8 cellular contexts compared by ENCODE assay signal in the genomic region with DNA sequence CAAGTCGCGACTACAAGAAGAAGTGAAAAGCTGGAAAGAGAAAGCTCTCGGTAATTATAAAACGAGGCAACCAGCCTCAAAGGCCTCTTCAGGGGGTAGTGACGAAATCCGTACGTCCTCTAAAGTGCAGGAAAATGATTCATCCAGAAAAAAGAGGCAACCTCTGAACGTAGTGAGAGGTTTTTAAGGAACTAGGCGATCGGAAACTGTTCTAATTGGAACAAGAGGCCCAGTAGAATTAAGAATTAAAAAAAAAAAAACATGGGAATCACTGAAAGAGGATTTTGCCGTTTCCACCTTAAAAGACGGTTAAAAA. TPM values are rescaled to one million over a fixed set of nuclear protein-coding genes. Genes with fewer than 3 reads are reported as not detected.
DNase-seq lines count a peak whose midpoint lies in the region; ATAC-seq, FAIRE-seq and TF ChIP-seq lines count a peak whose summit lies in the region.

No MANE protein-coding gene starts in this region.

- peaks cover 47% of the 10 kb centered on the region for H3K36me3 ChIP-seq in HAP-1 (replicated peaks)
- H3K36me3 ChIP-seq in H1 (ENCODE audit: control insufficient read depth in 2 of 4, insufficient read depth in 4 of 4, low read length in 3 of 4) = peaks cover 1 to 47% (median 10%) of the 10 kb centered on the region in 4 experiments; a peak in 7 of 8 replicates

- H3K79me1 ChIP-seq in H1 (ENCODE audit: low read depth, low read length) = no peaks in the 10 kb centered on the region

- H3K18ac ChIP-seq in H1 (ENCODE audit: extremely low read depth, low read length) = 0 out of 2 replicates have a peak overlapping the region, but pooled peaks have one; percentile 72

- peak overlapping the region; percentile 92 for H2BK5ac ChIP-seq in H1 (ENCODE audit: low read depth, low read length)

- POLR2A ChIA-PET in RWPE1 (lab: Yijun Ruan, JAX; ENCODE audit: low non-redundant PET) (interaction anchor here (0.6 kb wide), 1 partner anchor 29 kb away, joined by 3 read pairs; no protein-coding TSS in a partner anchor), H1 (lab: Charles Lee; ENCODE audit: partially characterized antibody) (interaction anchor here (1.0 to 11.0 kb wide), 13 partner anchors 9 to 104 kb away, joined by 3 to 65 read pairs (median 6); no protein-coding TSS in a partner anchor)

- H3K27ac ChIP-seq in RWPE1 (peak overlapping the region; percentile 95), H1 (ENCODE audit: low read depth, low read length) (peak overlapping the region; percentile 93)

- peak overlapping the region; percentile 30; the same call in 1 of the 2 replicates for H2BK12ac ChIP-seq in H1 (ENCODE audit: low read depth, low read length)

- no peak overlapping the region for H2BK15ac ChIP-seq in H1 (ENCODE audit: low read length)

- peak overlapping the region; percentile 99 for H3K27ac Mint-ChIP-seq in natural killer cell

- H2BK20ac ChIP-seq in H1 (ENCODE audit: low read length) = no peak overlapping the region

- in situ Hi-C loops in HAP-1 (cut with MboI; ENCODE audit: low sequenced_read_pairs) = loop anchor here (25.0 kb wide), 1 partner anchor 413 kb away; a partner anchor contains a TSS

- peaks cover 29% of the 10 kb centered on the region for H3K4me1 ChIP-seq in HAP-1
- peaks cover 0 to 7% (median 3%) of the 10 kb centered on the region in 4 experiments; a peak in 4 of 7 replicates for H3K4me1 ChIP-seq in H1 (replicated peaks in 1 of 4; ENCODE audit: control insufficient read depth in 3 of 4, insufficient read depth in 4 of 4, low read length in 3 of 4)

- peaks cover 5 to 6% of the 10 kb centered on the region in 2 experiments for H4K20me1 ChIP-seq in H1 (replicated peaks in 1 of 2; ENCODE audit: control insufficient read depth in 1 of 2, insufficient read depth in 2 of 2, low read length in 2 of 2)

- no peak for FAIRE-seq in H1 (lab: Jason Lieb, UNC)

- intact Hi-C loops in natural killer cell (cut with micrococcal nuclease) = loop anchor here (2.0 to 5.0 kb wide), 2 partner anchors 33 to 193 kb away; no protein-coding TSS in a partner anchor

- no peak for TF ChIP-seq RAD21 in H1 (IDR thresholded peaks at IDR 0.05 in 1 of 2, conservative IDR thresholded peaks at IDR 0.05 in 1 of 2; ENCODE audit: low read depth in 2 of 2, low read length in 2 of 2)

- H3K27me3 ChIP-seq in HAP-1 (ENCODE audit: low read depth) (no peaks in the 10 kb centered on the region), H1 (replicated peaks in 1 of 4; ENCODE audit: control insufficient read depth in 3 of 4, extremely low read depth in 1 of 4, insufficient read depth in 3 of 4, low read length in 3 of 4) (no peaks in the 10 kb centered on the region)

- no peak overlapping the region for H3K14ac ChIP-seq in H1 (ENCODE audit: insufficient read length)

- ATAC-seq in natural killer cell = no peak

- H2AK5ac ChIP-seq in H1 (ENCODE audit: low read depth, low read length) = peak overlapping the region; percentile 19; the same call in 1 of the 2 replicates

- H3K9ac ChIP-seq in H1 (replicated peaks in 1 of 4; ENCODE audit: extremely low read depth in 1 of 4, low read depth in 3 of 4, low read length in 3 of 4) = peak overlapping the region; percentile 81 to 94 (median 93)

- no peak for TF ChIP-seq EP300 in H1 (IDR thresholded peaks at IDR 0.05; ENCODE audit: borderline replicate concordance in 1 of 2, low read depth in 2 of 2, low read length in 2 of 2)

- no peaks in the 10 kb centered on the region for H3K9me3 Mint-ChIP-seq in natural killer cell

- no peak overlapping the region for H3K23ac ChIP-seq in H1 (ENCODE audit: insufficient read length)

- H4K5ac ChIP-seq in H1 (ENCODE audit: insufficient read length, low read depth, low read length) = no peak overlapping the region

- peaks cover 11% of the 10 kb centered on the region; the same call in 1 of the 2 replicates for H3K23me2 ChIP-seq in H1 (ENCODE audit: low read depth, low read length)

- H2AFZ ChIP-seq in H1 (ENCODE audit: low read length) = no peak overlapping the region

- H3K4me1 Mint-ChIP-seq in natural killer cell = peaks cover 48 to 55% of the 10 kb centered on the region in 2 donors

- no peaks in the 10 kb centered on the region for H3K9me3 ChIP-seq in HAP-1
- H3K9me3 ChIP-seq in H1 (ENCODE audit: insufficient read depth in 2 of 2, low read depth in 1 of 2, low read length in 1 of 2) = no peaks in the 10 kb centered on the region

- no peak for TF ChIP-seq POLR2A in H1 (IDR thresholded peaks at IDR 0.05; ENCODE audit: control extremely low read depth in 1 of 2, low read depth in 2 of 2, low read length in 2 of 2)

- DNase-seq in HAP-1 (ENCODE audit: low spot score in 2 of 2) = no peak
- DNase-seq in RWPE1 (ENCODE audit: low spot score) = peak; percentile 54
- no peak for DNase-seq in H1 (ENCODE audit: low read depth in 1 of 2, low spot score in 2 of 2)
- DNase-seq in natural killer cell = no peak
- DNase-seq in GM19238 (ENCODE audit: insufficient read length, low spot score) = no peak
- no peak for DNase-seq in NCI-H1417 (lab: John Stamatoyannopoulos, UW)
- DNase-seq in NCI-H2227 treated with DMSO at 0.1 percent for 48 hours (lab: John Stamatoyannopoulos, UW) = no peak
- DNase-seq in GDM1 (lab: John Stamatoyannopoulos, UW) = no peak

- 1% methylated on average over 12 of the region's 12 CpGs; no CpG with 5 or more reads in 1 of the 2 experiments for WGBS in H1 (ENCODE audit: extremely low coverage in 1 of 2, insufficient coverage in 1 of 2, insufficient read length in 1 of 2, insufficient replicate concordance in 2 of 2, low coverage in 1 of 2, low lambda C conversion rate in 2 of 2, missing lambda C conversion rate in 1 of 2), 2 experiments

- no peak overlapping the region for H4K8ac ChIP-seq in H1 (ENCODE audit: extremely low read depth, insufficient read depth, low read length)

- peak overlapping the region; percentile 80 to 96 for H3K4me2 ChIP-seq in H1 (ENCODE audit: insufficient read depth in 1 of 2, low read depth in 2 of 2, low read length in 2 of 2)

- H3K36me3 Mint-ChIP-seq in natural killer cell = no peaks in the 10 kb centered on the region

- H3K4me3 ChIP-seq in HAP-1 (peak overlapping the region; percentile 89), H1 (ENCODE audit: extremely low read depth in 1 of 4, insufficient read depth in 2 of 4, low read depth in 3 of 4, low read length in 4 of 4) (peak overlapping the region; percentile 97 to 100 (median 99))

- no peaks in the 10 kb centered on the region for H3K27me3 Mint-ChIP-seq in natural killer cell (ENCODE audit: low read depth in 2 of 2)

- H3K56ac ChIP-seq in H1 (replicated peaks; ENCODE audit: insufficient read length, low read depth, low read length) = peak overlapping the region; percentile 52

- TF ChIP-seq CTCF in RWPE1 (conservative IDR thresholded peaks at IDR 0.05; ENCODE audit: low read depth) (no peak), H1 (IDR thresholded peaks at IDR 0.05; ENCODE audit: control extremely low read depth in 1 of 3, insufficient read depth in 1 of 3, low read depth in 1 of 3, low read length in 3 of 3) (no peak), natural killer cell (IDR thresholded peaks at IDR 0.05) (no peak)

- peak overlapping the region; percentile 99 for H3K4me3 Mint-ChIP-seq in natural killer cell

- H4K91ac ChIP-seq in H1 (replicated peaks; ENCODE audit: insufficient read length, low read length) = no peak overlapping the region

- H3K4ac ChIP-seq in H1 (replicated peaks; ENCODE audit: insufficient read length, low read depth, low read length) = no peak overlapping the region

- CTCF ChIA-PET in RWPE1 (lab: Yijun Ruan, JAX) (interaction anchor here (0.6 to 2.0 kb wide), 7 partner anchors 11 to 611 kb away, joined by 3 to 8 read pairs (median 3); no protein-coding TSS in a partner anchor), H1 (lab: Charles Lee; ENCODE audit: partially characterized antibody) (interaction anchor here (0.5 to 16.3 kb wide), 13 partner anchors 11 to 168 kb away, joined by 3 to 174 read pairs (median 5); a partner anchor contains a TSS)

- H3K79me2 ChIP-seq in H1 (ENCODE audit: control insufficient read depth in 1 of 2, insufficient read depth in 2 of 2, low read length in 2 of 2) = peaks cover 51 to 59% of the 10 kb centered on the region in 2 experiments

- no peak overlapping the region for H2BK120ac ChIP-seq in H1 (replicated peaks; ENCODE audit: low read depth, low read length)

TF ChIP-seq in H1, 55 proteins besides CTCF, POLR2A, EP300 and RAD21 (continues in another document):
- TF ChIP-seq NRF1 (IDR thresholded peaks at IDR 0.05; ENCODE audit: low read depth, low read length) = no peak
- TF ChIP-seq, protein P1, sequence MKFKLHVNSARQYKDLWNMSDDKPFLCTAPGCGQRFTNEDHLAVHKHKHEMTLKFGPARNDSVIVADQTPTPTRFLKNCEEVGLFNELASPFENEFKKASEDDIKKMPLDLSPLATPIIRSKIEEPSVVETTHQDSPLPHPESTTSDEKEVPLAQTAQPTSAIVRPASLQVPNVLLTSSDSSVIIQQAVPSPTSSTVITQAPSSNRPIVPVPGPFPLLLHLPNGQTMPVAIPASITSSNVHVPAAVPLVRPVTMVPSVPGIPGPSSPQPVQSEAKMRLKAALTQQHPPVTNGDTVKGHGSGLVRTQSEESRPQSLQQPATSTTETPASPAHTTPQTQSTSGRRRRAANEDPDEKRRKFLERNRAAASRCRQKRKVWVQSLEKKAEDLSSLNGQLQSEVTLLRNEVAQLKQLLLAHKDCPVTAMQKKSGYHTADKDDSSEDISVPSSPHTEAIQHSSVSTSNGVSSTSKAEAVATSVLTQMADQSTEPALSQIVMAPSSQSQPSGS (IDR thresholded peaks at IDR 0.05; ENCODE audit: low read length) = no peak

RNA-seq across cellular contexts. Expression of a gene that starts 1.0 kb away (rescaled TPM):
- 244 and 254 TPM in 2 replicates for total RNA-seq in H1 (2021; fragmentation: NEBNext Ultra II Directional; extraction: Animal tissue kit (Norgen Biotek cat#: 25700))
- 61.2 and 78.8 TPM in 2 replicates for polyA plus RNA-seq in H1 (2011; rRNA removed)
- 94.1 TPM for polyA plus RNA-seq in H1 (2011; cell fraction: cytosol; rRNA removed)
- 112 TPM for polyA plus RNA-seq in H1 (2011; cell fraction: nucleus; rRNA removed)
- polyA plus RNA-seq in H1 (2012, experiment 1 of 2) = 136 to 163 TPM (median 150 TPM) in 4 replicates
- polyA plus RNA-seq in H1 (2012, experiment 2 of 2) = 20.7 TPM
- polyA plus RNA-seq in H1 (2013, experiment 1 of 2) = 149 TPM
- polyA plus RNA-seq in H1 (2013, experiment 2 of 2) = 140 TPM
- 189 and 216 TPM in 2 replicates for polyA minus RNA-seq in H1 (2011; rRNA and poly(A)+ RNA removed)
- 123 TPM for polyA minus RNA-seq in H1 (2011; cell fraction: cytosol; rRNA and poly(A)+ RNA removed)
- polyA minus RNA-seq in H1 (2011; cell fraction: nucleus; rRNA and poly(A)+ RNA removed) = 181 TPM
- total RNA-seq in natural killer cell = 100 to 1,000 TPM; 183 to 209 (median 206) TPM

RNA-seq across cellular contexts. Expression of a gene that starts 31.1 kb away (rescaled TPM):
- 0.48 and 1.8 TPM in 2 replicates for total RNA-seq in H1 (2021; fragmentation: NEBNext Ultra II Directional; extraction: Animal tissue kit (Norgen Biotek cat#: 25700))
- polyA plus RNA-seq in H1 (2011; rRNA removed) = 0.16 and 0.21 TPM in 2 replicates
- 0.27 TPM for polyA plus RNA-seq in H1 (2011; cell fraction: cytosol; rRNA removed)
- polyA plus RNA-seq in H1 (2011; cell fraction: nucleus; rRNA removed) = 0.43 TPM
- 0.17 to 0.35 TPM (median 0.32 TPM) in 4 replicates for polyA plus RNA-seq in H1 (2012, experiment 1 of 2)
- 0.13 TPM for polyA plus RNA-seq in H1 (2012, experiment 2 of 2)
- polyA plus RNA-seq in H1 (2013, experiment 1 of 2) = 0.20 TPM
- polyA plus RNA-seq in H1 (2013, experiment 2 of 2) = 0.15 TPM
- 0.35 and 2.3 TPM in 2 replicates for polyA minus RNA-seq in H1 (2011; rRNA and poly(A)+ RNA removed)
- polyA minus RNA-seq in H1 (2011; cell fraction: cytosol; rRNA and poly(A)+ RNA removed) = not detected
- polyA minus RNA-seq in H1 (2011; cell fraction: nucleus; rRNA and poly(A)+ RNA removed) = not detected
- 1 to 10 TPM in 1 of 3 donors, under 1 TPM in 1, not detected in 1; 0.61 to 2.6 TPM for total RNA-seq in natural killer cell
